ENCODE assay signal across 1 cellular context in the genomic region with DNA sequence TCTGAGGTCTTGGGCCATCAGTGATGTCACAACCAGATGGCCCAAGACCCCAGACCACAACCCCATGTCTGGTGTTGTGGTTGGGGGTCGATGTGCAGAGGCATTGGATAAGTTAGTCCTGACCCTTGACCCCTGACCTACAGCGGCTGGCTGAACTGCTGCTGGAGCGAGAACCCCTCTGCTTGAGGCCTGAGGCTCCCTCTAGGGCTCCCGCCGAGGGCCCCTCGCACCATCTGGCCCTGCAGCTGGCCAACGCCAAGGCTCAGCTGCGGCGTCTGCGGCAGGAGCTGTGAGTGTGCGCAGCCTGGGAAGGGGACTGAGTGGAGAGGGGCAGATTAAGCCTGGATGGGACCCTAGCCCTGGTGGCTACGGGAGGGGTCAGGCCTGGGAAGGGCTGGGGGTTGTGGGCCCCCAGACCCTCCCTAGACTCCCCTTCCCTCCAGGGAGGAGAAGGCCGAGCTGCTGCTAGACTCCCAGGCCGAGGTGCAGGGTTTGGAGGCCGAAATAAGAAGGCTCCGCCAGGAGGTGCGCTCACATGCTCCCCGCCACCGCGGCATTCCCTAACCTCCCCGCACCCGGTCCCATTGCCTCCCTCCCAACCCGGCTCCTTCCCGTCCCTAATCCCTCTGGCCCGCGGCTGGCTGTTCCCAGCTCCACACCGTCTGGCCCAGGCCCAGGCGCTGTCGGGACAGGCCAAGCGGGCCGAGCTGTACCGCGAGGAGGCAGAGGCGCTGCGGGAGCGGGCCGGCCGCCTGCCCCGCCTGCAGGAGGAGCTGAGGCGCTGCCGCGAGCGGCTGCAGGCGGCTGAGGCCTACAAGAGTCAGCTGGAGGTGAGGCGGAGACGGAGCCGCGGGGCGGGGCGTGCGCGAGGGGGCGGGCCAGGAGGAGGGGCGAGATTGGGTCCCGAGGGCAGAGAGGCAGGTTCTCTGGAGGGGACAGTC.
TF ChIP-seq lines count a peak whose summit lies in the region.

No MANE protein-coding gene starts in this region.

TF ChIP-seq in HEK293, 187 proteins besides CTCF, POLR2A, EP300 and RAD21 (continued from another document):
- TF ChIP-seq ZBTB17 (tag by site-specific recombination; IDR thresholded peaks at IDR 0.05) (0 out of 2 replicates have a peak, but pooled peaks have one; percentile 19), SP3 (tag by site-specific recombination; IDR thresholded peaks at IDR 0.05) (peak; percentile 64), ZBTB26 (tag by site-specific recombination; optimal IDR thresholded peaks at IDR 0.05) (peak; percentile 32), ZNF600 (tag by site-specific recombination; IDR thresholded peaks at IDR 0.05) (peak; percentile 87), ZNF785 (tag by site-specific recombination; IDR thresholded peaks at IDR 0.05) (no peak), ZNF571 (tag by site-specific recombination; IDR thresholded peaks at IDR 0.05) (no peak), GLIS1 (tag by site-specific recombination; IDR thresholded peaks at IDR 0.05) (peak; percentile 42)
- TF ChIP-seq, protein P1, sequence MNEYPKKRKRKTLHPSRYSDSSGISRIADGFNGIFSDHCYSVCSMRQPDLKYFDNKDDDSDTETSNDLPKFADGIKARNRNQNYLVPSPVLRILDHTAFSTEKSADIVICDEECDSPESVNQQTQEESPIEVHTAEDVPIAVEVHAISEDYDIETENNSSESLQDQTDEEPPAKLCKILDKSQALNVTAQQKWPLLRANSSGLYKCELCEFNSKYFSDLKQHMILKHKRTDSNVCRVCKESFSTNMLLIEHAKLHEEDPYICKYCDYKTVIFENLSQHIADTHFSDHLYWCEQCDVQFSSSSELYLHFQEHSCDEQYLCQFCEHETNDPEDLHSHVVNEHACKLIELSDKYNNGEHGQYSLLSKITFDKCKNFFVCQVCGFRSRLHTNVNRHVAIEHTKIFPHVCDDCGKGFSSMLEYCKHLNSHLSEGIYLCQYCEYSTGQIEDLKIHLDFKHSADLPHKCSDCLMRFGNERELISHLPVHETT (tag by site-specific recombination; IDR thresholded peaks at IDR 0.05): no peak
